22 cellular contexts compared by ENCODE assay signal in the genomic region with DNA sequence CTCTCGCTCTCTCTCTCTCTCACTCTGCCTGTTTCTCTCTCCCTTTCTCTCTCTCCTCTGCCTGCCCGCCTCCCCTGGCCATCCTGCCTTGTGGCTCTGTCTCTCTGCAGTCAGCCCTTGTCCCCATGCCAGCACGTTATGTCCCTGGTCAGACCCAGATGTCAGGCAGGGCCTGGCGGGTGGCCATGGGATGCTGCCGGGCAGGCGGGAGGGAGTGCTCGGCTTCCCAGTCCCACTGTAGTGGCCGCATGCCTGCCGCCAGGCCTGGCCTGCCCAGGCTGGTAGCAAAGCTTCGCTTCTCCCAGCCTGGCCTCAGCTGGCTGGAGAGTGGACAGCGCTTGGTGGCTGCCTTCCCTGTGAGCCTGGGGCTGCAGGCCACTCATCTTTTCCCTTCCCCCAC.
"Had no signal": no experiment of that assay in that cellular context is flagged by ENCODE, and none has a peak within 500 bp of the region (broad histone marks: within the 10 kb centered on the region; RNA-seq: fewer than 3 reads in every experiment).

No MANE protein-coding gene starts in this region.

- H3K9me3 ChIP-seq: colonic mucosa, gastrocnemius medialis, right lobe of liver, uterus had no signal

- DNase-seq: colonic mucosa; effector CD8-positive, alpha-beta T cell; endodermal cell; foreskin fibroblast; gastrocnemius medialis; hippocampal formation; kidney glomerular epithelial cell; mesenchymal stem cell; naive thymus-derived CD4-positive, alpha-beta T cell; nucleus accumbens; right lobe of liver; small intestine; stimulated activated CD4-positive, alpha-beta T cell treated with anti-CD3 and anti-CD28 coated beads, Interleukin-15, amount 100 ng/mL, for 24 hours; stimulated activated CD4-positive, alpha-beta T cell treated with anti-CD3 and anti-CD28 coated beads, Interleukin-2, amount 100 ng/mL, for 48 hours; stimulated activated naive B cell treated with anti-CD40 and anti-IgM and Interleukin-4, amounts not matched to agents 10 μg/mL and 1 μg/mL and 100 μg/mL, for 72 hours; uterus had no signal

- H3K27me3 ChIP-seq: colonic mucosa, gastrocnemius medialis, right lobe of liver, tibial nerve, upper lobe of left lung, uterus had no signal

- H3K36me3 ChIP-seq: colonic mucosa, gastrocnemius medialis, right lobe of liver, thoracic aorta, tibial nerve, upper lobe of left lung, uterus had no signal

- H3K4me1 ChIP-seq: colonic mucosa, gastrocnemius medialis, psoas muscle, right lobe of liver, tibial nerve, upper lobe of left lung, uterus had no signal

- H3K27ac ChIP-seq: colonic mucosa, epithelial cell of prostate, gastrocnemius medialis, psoas muscle, right lobe of liver, thoracic aorta, tibial nerve, upper lobe of left lung, uterus had no signal

- ATAC-seq: esophagus mucosa; gastrocnemius medialis; naive thymus-derived CD4-positive, alpha-beta T cell; stimulated activated naive B cell treated with anti-CD40 and anti-IgM and Interleukin-4, amounts not matched to agents 10 μg/mL and 1 μg/mL and 100 μg/mL, for 72 hours had no signal

- H3K4me3 ChIP-seq: colonic mucosa, gastrocnemius medialis, psoas muscle, right lobe of liver, thoracic aorta, tibial nerve, upper lobe of left lung, uterus had no signal
